14 cellular contexts compared by ENCODE assay signal in genomic region chr13:101611491-101612475, GRCh38.
DNase-seq lines count a peak whose midpoint lies in the region; ATAC-seq, FAIRE-seq and TF ChIP-seq lines count a peak whose summit lies in the region.
"Had no signal": no experiment of that assay in that cellular context is flagged by ENCODE, and none has a peak within 500 bp of the region (broad histone marks: within the 10 kb centered on the region; RNA-seq: fewer than 3 reads in every experiment).

No MANE protein-coding gene starts in this region.

- H3K36me3 Mint-ChIP-seq in activated CD4-positive, alpha-beta T cell treated with anti-CD3 and anti-CD28 coated beads, Interleukin-2, amount 10 ng/mL, durations not matched to agents 24 days and 14 days (ENCODE audit: low read depth): no peaks in the 10 kb centered on the region

- no peak overlapping the region for H2AFZ ChIP-seq in K562 (ENCODE audit: low read depth, low read length)

- H3K9me3 ChIP-seq in K562 (replicated peaks; ENCODE audit: control insufficient read depth, insufficient read depth, low read depth, low read length) (no peaks in the 10 kb centered on the region), tibial artery (no peaks in the 10 kb centered on the region)
- H3K9me3 ChIP-seq: BLaER1 had no signal

- DNase-seq in H54 (ENCODE audit: insufficient read length, low spot score) (no peak), K562 (ENCODE audit: extremely low read depth in 1 of 4, low spot score in 3 of 4) (no peak), kidney tubule cell (ENCODE audit: low spot score) (peak; percentile 59), tibial artery (no peak), NCI-H1694 treated with DMSO at 0.1 percent for 48 hours (lab: John Stamatoyannopoulos, UW) (no peak)
- no peak for DNase-seq in activated CD4-positive, alpha-beta T cell treated with anti-CD3 and anti-CD28 coated beads, Interleukin-2, amount 10 ng/mL, durations not matched to agents 24 days and 14 days
- DNase-seq: GOT3, NCI-H2227 treated with DMSO at 0.1 percent for 48 hours, NCI-H526, RPMI8226, SW 1271 had no signal

- intact Hi-C loops in K562 (cut with micrococcal nuclease) (no loop called here), tibial artery (cut with DNase I; ENCODE audit: low total_unique reads) (no loop called here)
- intact Hi-C loops in activated CD4-positive, alpha-beta T cell treated with anti-CD3 and anti-CD28 coated beads, Interleukin-2, amount 10 ng/mL, durations not matched to agents 24 days and 14 days (cut with micrococcal nuclease): no loop called here

- WGBS in K562 (ENCODE audit: insufficient coverage, low coverage, missing lambda C conversion rate): 2% methylated on average over 4 of the region's 5 CpGs

- H4K20me1 ChIP-seq in K562 (replicated peaks; ENCODE audit: control insufficient read depth, insufficient read depth, low read length): no peaks in the 10 kb centered on the region
- H4K20me1 ChIP-seq: BLaER1 had no signal

- no peaks in the 10 kb centered on the region for H3K79me2 ChIP-seq in K562 (ENCODE audit: control insufficient read depth, insufficient read depth, low read length)

- no peak overlapping the region for H3K4me2 ChIP-seq in K562 (ENCODE audit: insufficient read depth, low read length)
- H3K4me2 ChIP-seq: BLaER1 had no signal

- POLR2A ChIA-PET in K562 (lab: Yijun Ruan, JAX): no interaction called here

- in situ Hi-C loops in K562 (cut with MboI): no loop called here

- no peaks in the 10 kb centered on the region for H3K4me1 Mint-ChIP-seq in activated CD4-positive, alpha-beta T cell treated with anti-CD3 and anti-CD28 coated beads, Interleukin-2, amount 10 ng/mL, durations not matched to agents 24 days and 14 days

- no peak overlapping the region for H3K4me3 Mint-ChIP-seq in activated CD4-positive, alpha-beta T cell treated with anti-CD3 and anti-CD28 coated beads, Interleukin-2, amount 10 ng/mL, durations not matched to agents 24 days and 14 days

- TF ChIP-seq RAD21 in K562 (CRISPR knock-in tag; conservative IDR thresholded peaks at IDR 0.05 in 1 of 2, IDR thresholded peaks at IDR 0.05 in 1 of 2): no peak

- H3K4me1 ChIP-seq in K562 (replicated peaks in 1 of 2; ENCODE audit: control insufficient read depth in 2 of 2, insufficient read depth in 2 of 2, low read length in 2 of 2) (no peaks in the 10 kb centered on the region), tibial artery (peaks cover 0 to 17% (median 6%) of the 10 kb centered on the region in 4 donors)
- H3K4me1 ChIP-seq: BLaER1 had no signal

- ATAC-seq in K562 (no peak), GM21528 (IDR thresholded peaks at IDR 0.05; ENCODE audit: low FRiP score, unreplicated experiment) (no peak)
- ATAC-seq: GM12878 had no signal

- no peak overlapping the region for H3K9ac ChIP-seq in K562 (ENCODE audit: insufficient read depth in 1 of 2, low read depth in 2 of 2, low read length in 2 of 2)
- H3K9ac ChIP-seq: BLaER1 had no signal

- H3K27ac Mint-ChIP-seq in activated CD4-positive, alpha-beta T cell treated with anti-CD3 and anti-CD28 coated beads, Interleukin-2, amount 10 ng/mL, durations not matched to agents 24 days and 14 days: no peak overlapping the region

- H3K36me3 ChIP-seq in K562 (ENCODE audit: control insufficient read depth, insufficient read depth, low read length) (no peaks in the 10 kb centered on the region), tibial artery (no peaks in the 10 kb centered on the region)
- H3K36me3 ChIP-seq: BLaER1 had no signal

- no peak for TF ChIP-seq EP300 in K562 (IDR thresholded peaks at IDR 0.05; ENCODE audit: low read length)

- TF ChIP-seq CTCF in K562 (IDR thresholded peaks at IDR 0.05 in 2 of 3, conservative IDR thresholded peaks at IDR 0.05 in 1 of 3; ENCODE audit: insufficient read depth in 2 of 3, low read depth in 1 of 3, low read length in 3 of 3): no peak
- no peak for TF ChIP-seq CTCF in tibial artery (IDR thresholded peaks at IDR 0.05)

- H3K9me1 ChIP-seq in K562 (ENCODE audit: control insufficient read depth, insufficient read depth, low read length): no peaks in the 10 kb centered on the region

- H3K4me3 ChIP-seq in K562: no peak overlapping the region
- no peak overlapping the region for H3K4me3 ChIP-seq in tibial artery
- H3K4me3 ChIP-seq: BLaER1, GM12878 had no signal

- no TSS peak for BruUV-seq in K562 (replicated peaks; lab: Mats Ljungman, UMichigan)

- CTCF ChIA-PET in K562 (lab: Yijun Ruan, JAX; ENCODE audit: low intra/inter-chr PET ratio): no interaction called here

- no peaks in the 10 kb centered on the region for H3K9me3 Mint-ChIP-seq in activated CD4-positive, alpha-beta T cell treated with anti-CD3 and anti-CD28 coated beads, Interleukin-2, amount 10 ng/mL, durations not matched to agents 24 days and 14 days

- no peak overlapping the region for H3K27ac ChIP-seq in K562 (ENCODE audit: extremely low read depth, low read depth, low read length)
- peak overlapping the region; percentile 15 to 38 for H3K27ac ChIP-seq in tibial artery
- H3K27ac ChIP-seq: BLaER1 had no signal

- peak; percentile 20 for FAIRE-seq in H54 (lab: Jason Lieb, UNC)
- no peak for FAIRE-seq in K562 (lab: Jason Lieb, UNC)
- FAIRE-seq: GM12878 had no signal

- TF ChIP-seq POLR2A in H54 (IDR thresholded peaks at IDR 0.05; ENCODE audit: low read depth, low read length) (no peak), K562 (conservative IDR thresholded peaks at IDR 0.05) (no peak)

- H3K27me3 ChIP-seq in K562 (ENCODE audit: control insufficient read depth in 2 of 2, insufficient read depth in 2 of 2, low read length in 2 of 2) (no peaks in the 10 kb centered on the region), tibial artery (no peaks in the 10 kb centered on the region)
- H3K27me3 ChIP-seq: BLaER1 had no signal

- H3K27me3 Mint-ChIP-seq in activated CD4-positive, alpha-beta T cell treated with anti-CD3 and anti-CD28 coated beads, Interleukin-2, amount 10 ng/mL, durations not matched to agents 24 days and 14 days: peaks cover 18% of the 10 kb centered on the region

TF ChIP-seq in K562, 482 proteins besides CTCF, POLR2A, EP300 and RAD21:
- TF ChIP-seq CAMTA2 (CRISPR knock-in tag; conservative IDR thresholded peaks at IDR 0.05) (no peak), TFE3 (CRISPR knock-in tag; IDR thresholded peaks at IDR 0.05) (peak; percentile 27; the same call in 1 of the 2 replicates)
TF ChIP-seq in K562: peak in this region for 1.
